Comparison of ENCODE assay signal across 9 cellular contexts in the genomic region with DNA sequence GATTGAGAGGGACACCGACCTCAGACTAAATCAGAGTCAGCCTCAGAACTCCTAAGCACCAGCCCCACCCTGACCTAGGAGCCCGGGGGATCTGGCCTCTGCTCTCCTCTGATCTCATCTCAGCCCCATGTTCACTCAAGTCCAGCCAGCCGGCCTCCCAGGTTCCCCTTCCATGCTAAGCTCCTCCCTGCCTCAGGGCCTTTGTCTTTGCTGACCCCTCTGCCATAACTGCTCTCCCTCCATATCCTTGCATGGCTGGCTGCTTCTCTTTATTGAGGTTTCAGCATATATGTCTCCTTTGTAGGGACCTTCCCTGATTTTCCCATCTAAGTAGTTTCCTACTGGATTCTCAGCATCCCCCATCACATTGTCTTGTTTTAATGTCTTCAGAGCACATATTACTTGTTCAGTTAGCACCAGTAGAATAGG. TPM values are rescaled to one million over a fixed set of nuclear protein-coding genes. Genes with fewer than 3 reads are reported as not detected.
A peak's percentile ranks its signal among the peaks of the same experiment; 100 is the strongest.
DNase-seq lines count a peak whose midpoint lies in the region; ATAC-seq, FAIRE-seq and TF ChIP-seq lines count a peak whose summit lies in the region.
"Had no signal": no experiment of that assay in that cellular context is flagged by ENCODE, and none has a peak within 500 bp of the region (broad histone marks: within the 10 kb centered on the region; RNA-seq: fewer than 3 reads in every experiment).

No MANE protein-coding gene starts in this region.

- no peak for DNase-seq in activated naive CD4-positive, alpha-beta T cell treated with anti-CD3 and anti-CD28 coated beads for 36 hours
- DNase-seq in activated naive CD4-positive, alpha-beta T cell (lab: John Stamatoyannopoulos, UW): no peak
- DNase-seq in mesenchymal stem cell (no peak), upper lobe of left lung (no peak), LoVo (ENCODE audit: low spot score) (no peak), D721Med (ENCODE audit: insufficient read length, low spot score) (no peak), kidney (no peak)
- DNase-seq: NCI-H510A had no signal

- intact Hi-C loops in activated naive CD4-positive, alpha-beta T cell treated with anti-CD3 and anti-CD28 coated beads for 36 hours (cut with micrococcal nuclease): loop anchor here (2.0 to 5.0 kb wide), 2 partner anchors 38 to 110 kb away; a partner anchor contains a TSS
- intact Hi-C loops in kidney (cut with DNase I): no loop called here

- WGBS in mesenchymal stem cell: 50% methylated on average over 3 of the region's 3 CpGs
- 15 to 29% methylated on average over 3 of the region's 3 CpGs for WGBS in upper lobe of left lung, 2 donors

- peaks cover 23% of the 10 kb centered on the region for H3K4me1 ChIP-seq in mesenchymal stem cell (ENCODE audit: control insufficient read depth, insufficient read depth, low read depth, low read length)
- peaks cover 22 to 38% (median 28%) of the 10 kb centered on the region in 4 donors for H3K4me1 ChIP-seq in upper lobe of left lung
- H3K4me1 ChIP-seq in kidney (ENCODE audit: control insufficient read depth in 1 of 2, insufficient read depth in 1 of 2, low read depth in 1 of 2, low read length in 2 of 2): peaks cover 0 to 2% of the 10 kb centered on the region in 2 donors

- no peaks in the 10 kb centered on the region for H3K36me3 Mint-ChIP-seq in activated naive CD4-positive, alpha-beta T cell treated with anti-CD3 and anti-CD28 coated beads for 36 hours (ENCODE audit: low read depth)

- H3K27ac ChIP-seq in angular gyrus (ENCODE audit: low read depth, low read length) (peak overlapping the region; percentile 52), mesenchymal stem cell (ENCODE audit: low read length, poor library complexity, severe bottlenecking) (no peak overlapping the region), upper lobe of left lung (peak overlapping the region; percentile 89 to 99 (median 94)), kidney (ENCODE audit: low read depth in 2 of 2, low read length in 2 of 2) (peak overlapping the region in 1 of 2 donors; percentile 87)

- H4K91ac ChIP-seq in mesenchymal stem cell (ENCODE audit: low read length): peak overlapping the region; percentile 31

- no peak overlapping the region for H2AK5ac ChIP-seq in mesenchymal stem cell (ENCODE audit: low read length, severe bottlenecking)

- no peak overlapping the region for H2BK12ac ChIP-seq in mesenchymal stem cell (ENCODE audit: low read length in 2 of 2)

- H3K27ac Mint-ChIP-seq in activated naive CD4-positive, alpha-beta T cell treated with anti-CD3 and anti-CD28 coated beads for 36 hours: no peak overlapping the region

- no peak overlapping the region for H3K23ac ChIP-seq in mesenchymal stem cell (ENCODE audit: low read length in 2 of 2)

- peak overlapping the region; percentile 37 to 40 for H3K18ac ChIP-seq in mesenchymal stem cell (ENCODE audit: low read depth in 1 of 2, low read length in 2 of 2)

- no peak overlapping the region for H2BK5ac ChIP-seq in mesenchymal stem cell (ENCODE audit: low read depth, low read length, poor library complexity, severe bottlenecking)

- no peak for TF ChIP-seq CTCF in upper lobe of left lung (IDR thresholded peaks at IDR 0.05)
- no peak for TF ChIP-seq CTCF in D721Med (IDR thresholded peaks at IDR 0.05; ENCODE audit: insufficient read depth, missing control alignments)
- TF ChIP-seq CTCF in kidney (IDR thresholded peaks at IDR 0.05; ENCODE audit: borderline replicate concordance, extremely low read depth, insufficient read depth): no peak

- no peak for ATAC-seq in upper lobe of left lung (ENCODE audit: low FRiP score in 2 of 2)

- FAIRE-seq in D721Med (lab: Jason Lieb, UNC): no peak
- no peak for FAIRE-seq in kidney (lab: Jason Lieb, UNC)

- CTCF ChIA-PET in activated naive CD4-positive, alpha-beta T cell treated with anti-CD3 and anti-CD28 coated beads for 36 hours (lab: Charles Lee): interaction anchor here (1.2 to 2.6 kb wide), 3 partner anchors 16 to 121 kb away, joined by 3 to 6 read pairs (median 5); a partner anchor contains a TSS

- peak overlapping the region in 1 of 2 experiments; percentile 22 for H3K4ac ChIP-seq in mesenchymal stem cell (ENCODE audit: low read depth in 1 of 2, low read length in 2 of 2)

- H4K8ac ChIP-seq in mesenchymal stem cell (ENCODE audit: low read length): peak overlapping the region; percentile 81

- TF ChIP-seq EP300 in upper lobe of left lung (IDR thresholded peaks at IDR 0.05): no peak

- peaks cover 0 to 3% of the 10 kb centered on the region in 2 experiments for H3K27me3 ChIP-seq in mesenchymal stem cell (ENCODE audit: control insufficient read depth in 1 of 2, insufficient read depth in 1 of 2, low read length in 2 of 2)
- no peaks in the 10 kb centered on the region for H3K27me3 ChIP-seq in upper lobe of left lung

- no peak overlapping the region for H2BK15ac ChIP-seq in mesenchymal stem cell (ENCODE audit: low read depth, poor library complexity, severe bottlenecking)

- no peak overlapping the region for H3K4me2 ChIP-seq in mesenchymal stem cell (ENCODE audit: low read length, poor library complexity, severe bottlenecking)

- H3K79me1 ChIP-seq in mesenchymal stem cell (replicated peaks; ENCODE audit: low read length, poor library complexity, severe bottlenecking): peaks cover 6% of the 10 kb centered on the region

- no peak overlapping the region for H3K14ac ChIP-seq in mesenchymal stem cell (ENCODE audit: low read length in 2 of 2)

- H3K9me3 ChIP-seq in mesenchymal stem cell (ENCODE audit: control insufficient read depth, low read length): no peaks in the 10 kb centered on the region
- no peaks in the 10 kb centered on the region for H3K9me3 ChIP-seq in upper lobe of left lung
- H3K9me3 ChIP-seq in kidney (ENCODE audit: control insufficient read depth in 1 of 2, low read length in 2 of 2): no peaks in the 10 kb centered on the region

- H3K27me3 Mint-ChIP-seq in activated naive CD4-positive, alpha-beta T cell treated with anti-CD3 and anti-CD28 coated beads for 36 hours (ENCODE audit: low read depth): no peaks in the 10 kb centered on the region

- H3K9me3 Mint-ChIP-seq in activated naive CD4-positive, alpha-beta T cell treated with anti-CD3 and anti-CD28 coated beads for 36 hours: no peaks in the 10 kb centered on the region

- H2AFZ ChIP-seq in mesenchymal stem cell (ENCODE audit: low read depth, low read length): peak overlapping the region; percentile 65

- H2BK120ac ChIP-seq in mesenchymal stem cell (ENCODE audit: low read depth, low read length): no peak overlapping the region

- no peak for TF ChIP-seq POLR2A in upper lobe of left lung (IDR thresholded peaks at IDR 0.05)

- H3K9ac ChIP-seq in mesenchymal stem cell (ENCODE audit: low read length): peak overlapping the region; percentile 88
- H3K9ac ChIP-seq in kidney (ENCODE audit: low read length in 2 of 2): peak overlapping the region in 1 of 2 donors; percentile 73

- peak overlapping the region in 1 of 2 experiments; percentile 78 for H3K4me3 ChIP-seq in mesenchymal stem cell (ENCODE audit: insufficient read depth in 1 of 2, low read depth in 1 of 2, low read length in 2 of 2)
- peak overlapping the region; percentile 46 to 71 (median 55) for H3K4me3 ChIP-seq in upper lobe of left lung
- H3K4me3 ChIP-seq in kidney (ENCODE audit: low read length in 2 of 2): peak overlapping the region in 1 of 2 donors; percentile 62

- H3K36me3 ChIP-seq in mesenchymal stem cell (ENCODE audit: control insufficient read depth in 1 of 2, insufficient read depth in 2 of 2, low read depth in 1 of 2, low read length in 2 of 2): no peaks in the 10 kb centered on the region
- H3K36me3 ChIP-seq in upper lobe of left lung: no peaks in the 10 kb centered on the region
- H3K36me3 ChIP-seq in kidney (ENCODE audit: control insufficient read depth in 1 of 2, insufficient read depth in 2 of 2, low read length in 2 of 2): no peaks in the 10 kb centered on the region

- peaks cover 27% of the 10 kb centered on the region for H3K4me1 Mint-ChIP-seq in activated naive CD4-positive, alpha-beta T cell treated with anti-CD3 and anti-CD28 coated beads for 36 hours (ENCODE audit: low read depth)

- H3K4me3 Mint-ChIP-seq in activated naive CD4-positive, alpha-beta T cell treated with anti-CD3 and anti-CD28 coated beads for 36 hours: peak overlapping the region; percentile 68

RNA-seq across cellular contexts. Expression of a gene that starts 0.8 kb away (rescaled TPM):
- 1 to 10 TPM; 5.6 to 5.8 TPM for total RNA-seq in activated naive CD4-positive, alpha-beta T cell treated with anti-CD3 and anti-CD28 coated beads for 36 hours
- 40.1 TPM for polyA plus RNA-seq in mesenchymal stem cell (2013, experiment 1 of 2)
- polyA plus RNA-seq in mesenchymal stem cell (2013, experiment 2 of 2): 32.4 TPM
- 100 to 1,000 TPM in 4 of 6 donors, 10 to 100 TPM in 2; 29.5 to 186 (median 115) TPM for total RNA-seq in upper lobe of left lung
- total RNA-seq in kidney: 27.0 TPM
- polyA plus RNA-seq in kidney (ENCODE audit: insufficient read depth, low read depth, low replicate concordance): 26.6 TPM

RNA-seq across cellular contexts. Expression of a gene that starts 18.7 kb away (rescaled TPM):
- 100 to 1,000 TPM; 227 to 234 TPM for total RNA-seq in activated naive CD4-positive, alpha-beta T cell treated with anti-CD3 and anti-CD28 coated beads for 36 hours
- polyA plus RNA-seq in mesenchymal stem cell (2013, experiment 1 of 2): not detected
- polyA plus RNA-seq in mesenchymal stem cell (2013, experiment 2 of 2): not detected
- total RNA-seq in upper lobe of left lung: 10 to 100 TPM in 2 of 6 donors, 1 to 10 TPM in 4; 3.8 to 27.2 (median 5.3) TPM
- 6.7 TPM for total RNA-seq in kidney
- 0.24 TPM for polyA plus RNA-seq in kidney (ENCODE audit: insufficient read depth, low read depth, low replicate concordance)

RNA-seq across cellular contexts. Expression of a gene that starts 28.5 kb away (rescaled TPM):
- total RNA-seq in activated naive CD4-positive, alpha-beta T cell treated with anti-CD3 and anti-CD28 coated beads for 36 hours: 1 to 10 TPM; 1.2 to 2.3 TPM
- 84.4 TPM for polyA plus RNA-seq in mesenchymal stem cell (2013, experiment 1 of 2)
- polyA plus RNA-seq in mesenchymal stem cell (2013, experiment 2 of 2): 86.4 TPM
- total RNA-seq in upper lobe of left lung: 10 to 100 TPM in 2 of 6 donors, 1 to 10 TPM in 4; 3.6 to 18.2 (median 9.4) TPM
- 19.1 TPM for total RNA-seq in kidney
- 17.2 TPM for polyA plus RNA-seq in kidney (ENCODE audit: insufficient read depth, low read depth, low replicate concordance)

RNA-seq across cellular contexts. Expression of a gene that starts 38.8 kb away (rescaled TPM):
- 100 to 1,000 TPM in 1 of 2 experiments, 10 to 100 TPM in 1; 94.0 to 103 TPM for total RNA-seq in activated naive CD4-positive, alpha-beta T cell treated with anti-CD3 and anti-CD28 coated beads for 36 hours
- 107 TPM for polyA plus RNA-seq in mesenchymal stem cell (2013, experiment 1 of 2)
- polyA plus RNA-seq in mesenchymal stem cell (2013, experiment 2 of 2): 104 TPM
- 100 to 1,000 TPM in 5 of 6 donors, 10 to 100 TPM in 1; 27.2 to 153 (median 129) TPM for total RNA-seq in upper lobe of left lung
- total RNA-seq in kidney: 130 TPM
- 139 TPM for polyA plus RNA-seq in kidney (ENCODE audit: insufficient read depth, low read depth, low replicate concordance)

RNA-seq across cellular contexts. Expression of a gene that starts 46.4 kb away (rescaled TPM):
- 100 to 1,000 TPM; 108 to 119 TPM for total RNA-seq in activated naive CD4-positive, alpha-beta T cell treated with anti-CD3 and anti-CD28 coated beads for 36 hours
- 46.6 TPM for polyA plus RNA-seq in mesenchymal stem cell (2013, experiment 1 of 2)
- polyA plus RNA-seq in mesenchymal stem cell (2013, experiment 2 of 2): 47.0 TPM
- total RNA-seq in upper lobe of left lung (10 to 100 TPM; 10.5 to 72.8 (median 55.1) TPM), kidney (72.1 TPM)
- polyA plus RNA-seq in kidney (ENCODE audit: insufficient read depth, low read depth, low replicate concordance): 70.7 TPM

Comparison
In these comparisons a context has a peak if more than half of its experiments do, and no peak if none do; other contexts are left out.
1. RNA of a gene that starts 18.7 kb away (total RNA-seq): 227 to 234 TPM in activated naive CD4-positive, alpha-beta T cell treated with anti-CD3 and anti-CD28 coated beads for 36 hours; 6.7 TPM in kidney (single experiment) and 3.8 to 27.2 TPM in upper lobe of left lung; every median in the first group is over 4 times any median in the second.